ENCODE assay signal across 9 cellular contexts in the genomic region with DNA sequence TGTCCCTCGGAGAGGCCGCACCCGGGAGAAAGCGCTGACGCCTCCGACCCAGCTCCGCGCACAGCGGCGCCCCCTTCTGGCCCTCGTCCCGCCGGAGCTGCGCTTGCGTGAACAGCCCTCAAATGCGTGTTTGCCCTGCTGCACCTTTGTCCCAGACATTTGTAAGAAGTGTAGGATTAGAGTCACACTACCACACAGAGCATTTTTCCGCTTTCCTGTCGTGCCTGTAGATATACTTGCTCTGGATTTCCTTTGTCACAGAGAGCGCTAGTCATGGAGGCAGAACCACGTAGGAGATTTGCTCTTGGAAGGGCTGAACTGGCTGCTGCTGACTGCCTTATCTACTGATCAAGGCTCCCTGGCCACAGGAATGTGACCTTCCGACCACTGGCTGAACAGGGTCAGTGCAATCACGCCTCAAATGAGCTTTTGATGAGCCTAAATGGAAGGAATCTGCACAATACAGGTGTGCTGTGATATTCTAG.
DNase-seq lines count a peak whose midpoint lies in the region; ATAC-seq and TF ChIP-seq lines count a peak whose summit lies in the region.
"Had no signal": no experiment of that assay in that cellular context is flagged by ENCODE, and none has a peak within 500 bp of the region (broad histone marks: within the 10 kb centered on the region; RNA-seq: fewer than 3 reads in every experiment).

No MANE protein-coding gene starts in this region.

- H3K27me3 ChIP-seq in iPS-15b (ENCODE audit: control insufficient read depth, insufficient read depth, low read length) (peaks cover 22% of the 10 kb centered on the region), upper lobe of right lung (peaks cover 9% of the 10 kb centered on the region)

- H3K4me1 ChIP-seq in iPS-15b (ENCODE audit: control insufficient read depth, insufficient read depth, low read length), result no peaks in the 10 kb centered on the region
- no peaks in the 10 kb centered on the region for H3K4me1 ChIP-seq in upper lobe of right lung

- H3K9me3 ChIP-seq in iPS-15b (ENCODE audit: control insufficient read depth, insufficient read depth, low read length) (no peaks in the 10 kb centered on the region), upper lobe of right lung (no peaks in the 10 kb centered on the region)

- no peak overlapping the region for H3K4me3 Mint-ChIP-seq in stimulated activated effector memory CD8-positive, alpha-beta T cell treated with anti-CD3 and anti-CD28 coated beads, Interleukin-12 subunit alpha, Interleukin-12 subunit beta, amount 100 ng/mL, for 72 hours
- H3K4me3 Mint-ChIP-seq in activated T-helper 1 cell treated with anti-CD3 and anti-CD28 coated beads, Interleukin-12 subunit alpha, Interleukin-12 subunit beta, Interleukin-2, Interleukin-4 antibody, amounts not matched to agents 30 ng/mL and 10 ng/mL and 1 ng/mL, durations not matched to agents 14 hours and 24 hours and 36 hours, result no peak overlapping the region
- H3K4me3 Mint-ChIP-seq: activated CD4-positive, alpha-beta T cell treated with anti-CD3 and anti-CD28 coated beads, Interleukin-2, amount 10 ng/mL, durations not matched to agents 24 days and 14 days had no signal

- no peak overlapping the region for H3K27ac Mint-ChIP-seq in stimulated activated effector memory CD8-positive, alpha-beta T cell treated with anti-CD3 and anti-CD28 coated beads, Interleukin-12 subunit alpha, Interleukin-12 subunit beta, amount 100 ng/mL, for 72 hours
- no peak overlapping the region for H3K27ac Mint-ChIP-seq in activated T-helper 1 cell treated with anti-CD3 and anti-CD28 coated beads, Interleukin-12 subunit alpha, Interleukin-12 subunit beta, Interleukin-2, Interleukin-4 antibody, amounts not matched to agents 30 ng/mL and 10 ng/mL and 1 ng/mL, durations not matched to agents 14 hours and 24 hours and 36 hours
- H3K27ac Mint-ChIP-seq: activated CD4-positive, alpha-beta T cell treated with anti-CD3 and anti-CD28 coated beads, Interleukin-2, amount 10 ng/mL, durations not matched to agents 24 days and 14 days had no signal

- peak overlapping the region; percentile 57 for H3K9ac ChIP-seq in iPS-15b (ENCODE audit: low read depth, low read length)

- CTCF ChIA-PET in RWPE1 (lab: Yijun Ruan, JAX), result no interaction called here

- no peaks in the 10 kb centered on the region for H3K4me1 Mint-ChIP-seq in stimulated activated effector memory CD8-positive, alpha-beta T cell treated with anti-CD3 and anti-CD28 coated beads, Interleukin-12 subunit alpha, Interleukin-12 subunit beta, amount 100 ng/mL, for 72 hours
- no peaks in the 10 kb centered on the region for H3K4me1 Mint-ChIP-seq in activated T-helper 1 cell treated with anti-CD3 and anti-CD28 coated beads, Interleukin-12 subunit alpha, Interleukin-12 subunit beta, Interleukin-2, Interleukin-4 antibody, amounts not matched to agents 30 ng/mL and 10 ng/mL and 1 ng/mL, durations not matched to agents 14 hours and 24 hours and 36 hours (ENCODE audit: low read depth)
- H3K4me1 Mint-ChIP-seq: activated CD4-positive, alpha-beta T cell treated with anti-CD3 and anti-CD28 coated beads, Interleukin-2, amount 10 ng/mL, durations not matched to agents 24 days and 14 days had no signal

- no peaks in the 10 kb centered on the region for H3K27me3 Mint-ChIP-seq in activated T-helper 1 cell treated with anti-CD3 and anti-CD28 coated beads, Interleukin-12 subunit alpha, Interleukin-12 subunit beta, Interleukin-2, Interleukin-4 antibody, amounts not matched to agents 30 ng/mL and 10 ng/mL and 1 ng/mL, durations not matched to agents 14 hours and 24 hours and 36 hours (ENCODE audit: insufficient read depth)
- H3K27me3 Mint-ChIP-seq: activated CD4-positive, alpha-beta T cell treated with anti-CD3 and anti-CD28 coated beads, Interleukin-2, amount 10 ng/mL, durations not matched to agents 24 days and 14 days had no signal

- POLR2A ChIA-PET in RWPE1 (lab: Yijun Ruan, JAX; ENCODE audit: low non-redundant PET), result no interaction called here

- DNase-seq in stimulated activated CD4-positive, alpha-beta T cell treated with anti-CD3 and anti-CD28 coated beads, Interleukin-2, amount 100 ng/mL, for 48 hours, result peak; percentile 4 to 5
- DNase-seq in stimulated activated CD4-positive, alpha-beta T cell treated with anti-CD3 and anti-CD28 coated beads, Interleukin-4, amount 100 ng/mL, for 1 hour, result no peak
- DNase-seq in RWPE1 (ENCODE audit: low spot score) (no peak), upper lobe of right lung (peak; percentile 63), HT-29 (ENCODE audit: low spot score) (no peak)
- DNase-seq in stimulated activated effector memory CD8-positive, alpha-beta T cell treated with anti-CD3 and anti-CD28 coated beads, Interleukin-12 subunit alpha, Interleukin-12 subunit beta, amount 100 ng/mL, for 72 hours (ENCODE audit: low spot score in 2 of 2), result no peak
- DNase-seq in activated T-helper 1 cell treated with anti-CD3 and anti-CD28 coated beads, Interleukin-12 subunit alpha, Interleukin-12 subunit beta, Interleukin-2, Interleukin-4 antibody, amounts not matched to agents 30 ng/mL and 10 ng/mL and 1 ng/mL, durations not matched to agents 14 hours and 24 hours and 36 hours (ENCODE audit: low spot score), result no peak
- DNase-seq: activated CD4-positive, alpha-beta T cell treated with anti-CD3 and anti-CD28 coated beads, Interleukin-2, amount 10 ng/mL, durations not matched to agents 24 days and 14 days had no signal

- H3K4me3 ChIP-seq in iPS-15b (ENCODE audit: low read depth, low read length), result peak overlapping the region; percentile 59
- no peak overlapping the region for H3K4me3 ChIP-seq in upper lobe of right lung

- no peaks in the 10 kb centered on the region for H3K36me3 Mint-ChIP-seq in stimulated activated effector memory CD8-positive, alpha-beta T cell treated with anti-CD3 and anti-CD28 coated beads, Interleukin-12 subunit alpha, Interleukin-12 subunit beta, amount 100 ng/mL, for 72 hours
- no peaks in the 10 kb centered on the region for H3K36me3 Mint-ChIP-seq in activated T-helper 1 cell treated with anti-CD3 and anti-CD28 coated beads, Interleukin-12 subunit alpha, Interleukin-12 subunit beta, Interleukin-2, Interleukin-4 antibody, amounts not matched to agents 30 ng/mL and 10 ng/mL and 1 ng/mL, durations not matched to agents 14 hours and 24 hours and 36 hours (ENCODE audit: low read depth)

- H3K36me3 ChIP-seq in iPS-15b (ENCODE audit: control insufficient read depth, insufficient read depth, low read length), result no peaks in the 10 kb centered on the region
- no peaks in the 10 kb centered on the region for H3K36me3 ChIP-seq in upper lobe of right lung

- ATAC-seq in upper lobe of right lung, result peak; percentile 76
- no peak for ATAC-seq in stimulated activated effector memory CD8-positive, alpha-beta T cell treated with anti-CD3 and anti-CD28 coated beads, Interleukin-12 subunit alpha, Interleukin-12 subunit beta, amount 100 ng/mL, for 72 hours

- 0 out of 2 replicates have a peak, but pooled peaks have one; percentile 14 for TF ChIP-seq CTCF in RWPE1 (conservative IDR thresholded peaks at IDR 0.05; ENCODE audit: low read depth)
- TF ChIP-seq CTCF in upper lobe of right lung (IDR thresholded peaks at IDR 0.05), result peak; percentile 32

- H3K27ac ChIP-seq in RWPE1 (no peak overlapping the region), upper lobe of right lung (no peak overlapping the region)

- intact Hi-C loops in upper lobe of right lung (cut with DNase I), result no loop called here
- intact Hi-C loops in activated T-helper 1 cell treated with anti-CD3 and anti-CD28 coated beads, Interleukin-12 subunit alpha, Interleukin-12 subunit beta, Interleukin-2, Interleukin-4 antibody, amounts not matched to agents 30 ng/mL and 10 ng/mL and 1 ng/mL, durations not matched to agents 14 hours and 24 hours and 36 hours (cut with micrococcal nuclease), result no loop called here

- H3K9me3 Mint-ChIP-seq in stimulated activated effector memory CD8-positive, alpha-beta T cell treated with anti-CD3 and anti-CD28 coated beads, Interleukin-12 subunit alpha, Interleukin-12 subunit beta, amount 100 ng/mL, for 72 hours, result peaks cover 13% of the 10 kb centered on the region
- H3K9me3 Mint-ChIP-seq in activated T-helper 1 cell treated with anti-CD3 and anti-CD28 coated beads, Interleukin-12 subunit alpha, Interleukin-12 subunit beta, Interleukin-2, Interleukin-4 antibody, amounts not matched to agents 30 ng/mL and 10 ng/mL and 1 ng/mL, durations not matched to agents 14 hours and 24 hours and 36 hours, result no peaks in the 10 kb centered on the region
- H3K9me3 Mint-ChIP-seq: activated CD4-positive, alpha-beta T cell treated with anti-CD3 and anti-CD28 coated beads, Interleukin-2, amount 10 ng/mL, durations not matched to agents 24 days and 14 days had no signal

Comparison
In these comparisons a context has a peak if more than half of its experiments do, and no peak if none do; other contexts are left out.
1. DNase-seq: peak in stimulated activated CD4-positive, alpha-beta T cell treated with anti-CD3 and anti-CD28 coated beads, Interleukin-2, amount 100 ng/mL, for 48 hours (2 of 2) and upper lobe of right lung (single experiment); none in stimulated activated CD4-positive, alpha-beta T cell treated with anti-CD3 and anti-CD28 coated beads, Interleukin-4, amount 100 ng/mL, for 1 hour (single experiment), RWPE1 (single experiment), stimulated activated effector memory CD8-positive, alpha-beta T cell treated with anti-CD3 and anti-CD28 coated beads, Interleukin-12 subunit alpha, Interleukin-12 subunit beta, amount 100 ng/mL, for 72 hours (0 of 2), activated T-helper 1 cell treated with anti-CD3 and anti-CD28 coated beads, Interleukin-12 subunit alpha, Interleukin-12 subunit beta, Interleukin-2, Interleukin-4 antibody, amounts not matched to agents 30 ng/mL and 10 ng/mL and 1 ng/mL, durations not matched to agents 14 hours and 24 hours and 36 hours (single experiment) and HT-29 (single experiment).